Comparison of ENCODE assay signal across 25 cellular contexts in genomic region chr1:5200006-5200405, GRCh38.
"Had no signal": no experiment of that assay in that cellular context is flagged by ENCODE, and none has a peak within 500 bp of the region (broad histone marks: within the 10 kb centered on the region; RNA-seq: fewer than 3 reads in every experiment).

No MANE protein-coding gene starts in this region.

- H3K9ac ChIP-seq: KMS-11 had no signal

- H3K9me3 ChIP-seq: MG63 had no signal

- H3K27ac Mint-ChIP-seq: activated B cell treated with CpG ODN at 0.5 μM for 24 hours; activated CD4-positive, alpha-beta memory T cell treated with anti-CD3 and anti-CD28 coated beads, Interleukin-2, amount 10 ng/mL, durations not matched to agents 7 days and 5 days; activated CD4-positive, alpha-beta T cell treated with anti-CD3 and anti-CD28 coated beads, Interleukin-2, amount 10 ng/mL, durations not matched to agents 7 days and 5 days; activated naive CD4-positive, alpha-beta T cell treated with anti-CD3 and anti-CD28 coated beads for 36 hours; activated naive CD8-positive, alpha-beta T cell; activated T-helper 17 cell treated with anti-CD3 and anti-CD28 coated beads, Interleukin-2, amount 50 U/mL, for 72 hours; IgD-negative memory B cell; T-helper 17 cell had no signal

- H3K4me3 ChIP-seq: MG63 had no signal

- H3K4me1 Mint-ChIP-seq: activated B cell treated with CpG ODN at 0.5 μM for 24 hours; activated CD4-positive, alpha-beta memory T cell treated with anti-CD3 and anti-CD28 coated beads, Interleukin-2, amount 10 ng/mL, durations not matched to agents 7 days and 5 days; activated CD4-positive, alpha-beta T cell treated with anti-CD3 and anti-CD28 coated beads, Interleukin-2, amount 10 ng/mL, durations not matched to agents 7 days and 5 days; activated T-helper 17 cell treated with anti-CD3 and anti-CD28 coated beads, Interleukin-2, amount 50 U/mL, for 72 hours; IgD-negative memory B cell; T-helper 17 cell had no signal

- H3K27me3 ChIP-seq: MG63 had no signal

- H3K4me2 ChIP-seq: KMS-11 had no signal

- H3K27me3 Mint-ChIP-seq: activated B cell treated with CpG ODN at 0.5 μM for 24 hours; activated CD4-positive, alpha-beta memory T cell treated with anti-CD3 and anti-CD28 coated beads, Interleukin-2, amount 10 ng/mL, durations not matched to agents 7 days and 5 days; activated CD4-positive, alpha-beta T cell treated with anti-CD3 and anti-CD28 coated beads, Interleukin-2, amount 10 ng/mL, durations not matched to agents 7 days and 5 days; IgD-negative memory B cell; T-helper 17 cell had no signal

- H3K27ac ChIP-seq: KMS-11 had no signal

- H3K36me3 Mint-ChIP-seq: IgD-negative memory B cell had no signal

- H3K4me3 Mint-ChIP-seq: activated B cell treated with CpG ODN at 0.5 μM for 24 hours; activated CD4-positive, alpha-beta memory T cell treated with anti-CD3 and anti-CD28 coated beads, Interleukin-2, amount 10 ng/mL, durations not matched to agents 7 days and 5 days; activated CD4-positive, alpha-beta T cell treated with anti-CD3 and anti-CD28 coated beads, Interleukin-2, amount 10 ng/mL, durations not matched to agents 7 days and 5 days; activated naive CD4-positive, alpha-beta T cell treated with anti-CD3 and anti-CD28 coated beads for 36 hours; activated naive CD8-positive, alpha-beta T cell; activated T-helper 17 cell treated with anti-CD3 and anti-CD28 coated beads, Interleukin-2, amount 50 U/mL, for 72 hours; IgD-negative memory B cell; T-helper 17 cell had no signal

- DNase-seq: activated B cell treated with CpG ODN at 0.5 μM for 24 hours; activated CD4-positive, alpha-beta memory T cell treated with anti-CD3 and anti-CD28 coated beads, Interleukin-2, amount 10 ng/mL, durations not matched to agents 7 days and 5 days; activated CD4-positive, alpha-beta T cell treated with anti-CD3 and anti-CD28 coated beads for 1 hour; activated CD4-positive, alpha-beta T cell treated with anti-CD3 and anti-CD28 coated beads, Interleukin-2, amount 10 ng/mL, durations not matched to agents 7 days and 5 days; activated gamma-delta T cell; activated naive CD4-positive, alpha-beta T cell treated with anti-CD3 and anti-CD28 coated beads for 36 hours; activated T-cell treated with anti-CD3 and anti-CD28 coated beads for 4 hours; activated T-cell treated with anti-CD3 and anti-CD28 coated beads, Interleukin-2, amount 50 U/mL, for 48 hours; MG63; NCI-H1092 treated with DMSO at 0.1 percent for 48 hours; NCI-H1417 treated with DMSO at 0.1 percent for 48 hours; NCI-H1694; NCI-H2029; NCI-H2107; NCI-H2171 treated with DMSO at 0.1 percent for 48 hours; NCI-H226; NCI-H526; NCI-H774; SIG-M5; T-helper 17 cell; T-helper 9 cell had no signal

- H3K36me3 ChIP-seq: MG63 had no signal

- H3K9me3 Mint-ChIP-seq: activated B cell treated with CpG ODN at 0.5 μM for 24 hours; activated CD4-positive, alpha-beta memory T cell treated with anti-CD3 and anti-CD28 coated beads, Interleukin-2, amount 10 ng/mL, durations not matched to agents 7 days and 5 days; activated CD4-positive, alpha-beta T cell treated with anti-CD3 and anti-CD28 coated beads, Interleukin-2, amount 10 ng/mL, durations not matched to agents 7 days and 5 days; activated naive CD4-positive, alpha-beta T cell treated with anti-CD3 and anti-CD28 coated beads for 36 hours; activated T-helper 17 cell treated with anti-CD3 and anti-CD28 coated beads, Interleukin-2, amount 50 U/mL, for 72 hours had no signal
